32 cellular contexts compared by ENCODE assay signal in the genomic region with DNA sequence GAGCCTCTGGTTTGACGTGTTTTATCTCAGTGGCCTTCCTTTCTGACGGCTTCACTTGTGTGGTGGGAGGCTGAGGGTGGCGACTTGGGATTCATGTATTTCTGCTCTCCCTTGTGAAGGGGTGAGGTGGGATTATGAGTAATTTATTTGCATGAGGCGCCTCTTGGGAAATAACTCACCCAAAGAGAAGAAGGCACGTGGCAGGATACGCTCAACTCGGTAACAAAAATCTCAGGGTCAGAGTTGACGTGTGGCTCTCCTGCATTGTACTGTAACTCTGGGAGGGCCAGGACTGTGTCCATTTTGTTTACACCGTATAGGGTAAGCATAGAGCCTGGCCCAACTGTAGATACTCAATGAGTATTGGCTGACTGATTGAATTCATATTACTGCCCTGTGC.
"Had no signal": no experiment of that assay in that cellular context is flagged by ENCODE, and none has a peak within 500 bp of the region (broad histone marks: within the 10 kb centered on the region; RNA-seq: fewer than 3 reads in every experiment).

No MANE protein-coding gene starts in this region.

- H3K4me1 ChIP-seq: body of pancreas, foreskin keratinocyte had no signal

- H3K27ac Mint-ChIP-seq: activated CD8-positive, alpha-beta T cell treated with anti-CD3 and anti-CD28 coated beads for 36 hours; activated naive CD4-positive, alpha-beta T cell treated with anti-CD3 and anti-CD28 coated beads for 36 hours; activated naive CD8-positive, alpha-beta T cell treated with anti-CD3 and anti-CD28 coated beads for 36 hours; activated naive CD8-positive, alpha-beta T cell treated with anti-CD3 and anti-CD28 coated beads, Interleukin-2, amount 50 U/mL, for 24 hours; activated T-helper 2 cell treated with anti-CD3 and anti-CD28 coated beads, Interferon-gamma antibody, Interleukin-2, Interleukin-4, amounts not matched to agents 10 μg/mL and 5 μg/mL and 100 μg/mL, durations not matched to agents 14 hours and 24 hours and 36 hours; effector memory CD8-positive, alpha-beta T cell; WTC11 had no signal

- H3K9me3 Mint-ChIP-seq: activated CD8-positive, alpha-beta T cell treated with anti-CD3 and anti-CD28 coated beads for 36 hours; activated naive CD4-positive, alpha-beta T cell treated with anti-CD3 and anti-CD28 coated beads for 36 hours; activated naive CD4-positive, alpha-beta T cell treated with anti-CD3 and anti-CD28 coated beads, Interleukin-2, amount 50 U/mL, for 24 hours; activated naive CD8-positive, alpha-beta T cell treated with anti-CD3 and anti-CD28 coated beads for 36 hours; activated naive CD8-positive, alpha-beta T cell treated with anti-CD3 and anti-CD28 coated beads, Interleukin-2, amount 50 U/mL, for 24 hours; activated T-cell treated with anti-CD3 and anti-CD28 coated beads, Interleukin-2, amount 50 U/mL, for 4 hours; activated T-helper 2 cell treated with anti-CD3 and anti-CD28 coated beads, Interferon-gamma antibody, Interleukin-2, Interleukin-4, amounts not matched to agents 10 μg/mL and 5 μg/mL and 100 μg/mL, durations not matched to agents 14 hours and 24 hours and 36 hours; effector memory CD8-positive, alpha-beta T cell had no signal

- H3K27ac ChIP-seq: adrenal gland, body of pancreas, esophagus muscularis mucosa, foreskin keratinocyte, gastrocnemius medialis, heart right ventricle, hepatocyte, VCaP had no signal

- H3K4me2 ChIP-seq: hepatocyte had no signal

- H3K4me3 ChIP-seq: adrenal gland, body of pancreas, esophagus muscularis mucosa, gastrocnemius medialis, heart right ventricle, hepatocyte had no signal

- ATAC-seq: activated CD4-positive, CD25-positive, alpha-beta regulatory T cell treated with anti-CD3 and anti-CD28 coated beads, Interleukin-2, amount 50 U/mL, for 24 hours; activated CD8-positive, alpha-beta T cell treated with anti-CD3 and anti-CD28 coated beads for 36 hours; activated naive CD8-positive, alpha-beta T cell treated with anti-CD3 and anti-CD28 coated beads, Interleukin-2, amount 50 U/mL, for 24 hours; activated T-cell treated with anti-CD3 and anti-CD28 coated beads, Interleukin-2, amount 50 U/mL, for 4 hours; body of pancreas; effector memory CD8-positive, alpha-beta T cell; gastrocnemius medialis; heart right ventricle; WTC11 had no signal

- FAIRE-seq: colon had no signal

- H3K36me3 ChIP-seq: adrenal gland, esophagus muscularis mucosa, gastrocnemius medialis, heart right ventricle had no signal

- H3K36me3 Mint-ChIP-seq: activated naive CD4-positive, alpha-beta T cell treated with anti-CD3 and anti-CD28 coated beads, Interleukin-2, amount 50 U/mL, for 24 hours; activated naive CD8-positive, alpha-beta T cell treated with anti-CD3 and anti-CD28 coated beads for 36 hours; WTC11 had no signal

- H3K4me3 Mint-ChIP-seq: activated CD8-positive, alpha-beta T cell treated with anti-CD3 and anti-CD28 coated beads for 36 hours; activated naive CD4-positive, alpha-beta T cell treated with anti-CD3 and anti-CD28 coated beads for 36 hours; activated naive CD4-positive, alpha-beta T cell treated with anti-CD3 and anti-CD28 coated beads, Interleukin-2, amount 50 U/mL, for 24 hours; activated naive CD8-positive, alpha-beta T cell treated with anti-CD3 and anti-CD28 coated beads for 36 hours; activated naive CD8-positive, alpha-beta T cell treated with anti-CD3 and anti-CD28 coated beads, Interleukin-2, amount 50 U/mL, for 24 hours; activated T-cell treated with anti-CD3 and anti-CD28 coated beads, Interleukin-2, amount 50 U/mL, for 4 hours; effector memory CD8-positive, alpha-beta T cell; WTC11 had no signal

- DNase-seq: activated CD4-positive, alpha-beta T cell treated with anti-CD3 and anti-CD28 coated beads for 48 hours; activated CD4-positive, alpha-beta T cell treated with anti-CD3 and anti-CD28 coated beads, Interleukin-2, amount 50 U/mL, for 1 hour; activated CD4-positive, alpha-beta T cell treated with anti-CD3 and anti-CD28 coated beads, Interleukin-2, amount 50 U/mL, for 48 hours; activated CD8-positive, alpha-beta memory T cell treated with anti-CD3 and anti-CD28 coated beads for 24 hours; activated CD8-positive, alpha-beta T cell treated with anti-CD3 and anti-CD28 coated beads for 36 hours; activated effector memory CD4-positive, alpha-beta T cell treated with anti-CD3 and anti-CD28 coated beads, Interleukin-2, amount 50 U/mL, for 16 hours; activated naive CD4-positive, alpha-beta T cell treated with anti-CD3 and anti-CD28 coated beads for 36 hours; activated naive CD8-positive, alpha-beta T cell treated with anti-CD3 and anti-CD28 coated beads for 36 hours; activated naive CD8-positive, alpha-beta T cell treated with anti-CD3 and anti-CD28 coated beads, Interleukin-2, amount 50 U/mL, for 24 hours; activated T-cell treated with anti-CD3 and anti-CD28 coated beads, Interleukin-2, amount 50 U/mL, for 4 hours; adrenal gland; amygdala; aorta; body of pancreas; caudate nucleus; cortex of kidney; dermis blood vessel endothelial cell; effector CD4-positive, alpha-beta T cell; effector memory CD8-positive, alpha-beta T cell; erythroblast; foreskin keratinocyte; gastrocnemius medialis; heart right ventricle; T-helper 2 cell had no signal

- H3K27me3 ChIP-seq: adrenal gland, body of pancreas, esophagus muscularis mucosa, gastrocnemius medialis, heart right ventricle, hepatocyte had no signal

- H3K27me3 Mint-ChIP-seq: activated CD8-positive, alpha-beta T cell treated with anti-CD3 and anti-CD28 coated beads for 36 hours; activated naive CD4-positive, alpha-beta T cell treated with anti-CD3 and anti-CD28 coated beads, Interleukin-2, amount 50 U/mL, for 24 hours; activated naive CD8-positive, alpha-beta T cell treated with anti-CD3 and anti-CD28 coated beads for 36 hours had no signal

- H3K9me3 ChIP-seq: adrenal gland, body of pancreas, esophagus muscularis mucosa, gastrocnemius medialis, heart right ventricle had no signal
